ENCODE assay signal across 28 cellular contexts in the genomic region with DNA sequence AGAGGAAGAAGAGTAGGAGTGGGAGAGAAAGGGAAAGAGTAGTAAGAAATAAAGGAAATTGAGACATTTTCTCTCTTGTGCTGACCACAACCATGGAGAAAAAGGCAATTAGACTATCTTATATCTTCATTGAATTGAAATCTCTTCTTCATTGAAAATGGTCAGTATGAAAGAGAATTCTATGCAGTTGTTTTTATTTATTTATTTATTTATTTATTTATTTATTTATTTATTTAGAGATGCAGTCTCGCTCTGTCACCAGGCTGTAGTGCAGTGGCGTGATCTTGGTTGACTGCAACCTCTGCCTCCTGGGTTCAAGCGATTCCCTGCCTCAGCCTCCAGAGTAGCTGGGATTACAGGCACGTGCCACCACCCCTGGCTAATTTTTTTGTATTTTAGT.
DNase-seq lines count a peak whose midpoint lies in the region; ATAC-seq and TF ChIP-seq lines count a peak whose summit lies in the region.
"Had no signal": no experiment of that assay in that cellular context is flagged by ENCODE, and none has a peak within 500 bp of the region (broad histone marks: within the 10 kb centered on the region; RNA-seq: fewer than 3 reads in every experiment).

No MANE protein-coding gene starts in this region.

- no peaks in the 10 kb centered on the region for H3K79me2 ChIP-seq in GM23248 (ENCODE audit: insufficient read depth)

- no peak overlapping the region for H2AFZ ChIP-seq in GM23248

- no peak for ATAC-seq in natural killer cell treated with Interleukin-12 subunit alpha and Interleukin-12 subunit beta and Interleukin-15 and Interleukin-18, amount 100 ng/mL, for 72 hours
- ATAC-seq in natural killer cell (no peak), GM21529 (IDR thresholded peaks at IDR 0.05; ENCODE audit: unreplicated experiment) (no peak), HG03139 (IDR thresholded peaks at IDR 0.05; ENCODE audit: unreplicated experiment) (no peak)
- ATAC-seq: GM12878, Panc1 had no signal

- peaks cover 6% of the 10 kb centered on the region for H3K9me3 Mint-ChIP-seq in natural killer cell treated with Interleukin-12 subunit alpha and Interleukin-12 subunit beta and Interleukin-15 and Interleukin-18, amount 100 ng/mL, for 72 hours
- peaks cover 0 to 2% of the 10 kb centered on the region in 2 donors for H3K9me3 Mint-ChIP-seq in natural killer cell
- H3K9me3 Mint-ChIP-seq in nephron = no peaks in the 10 kb centered on the region
- H3K9me3 Mint-ChIP-seq: CD4-positive, alpha-beta T cell had no signal

- H3K4me3 ChIP-seq in GM23248 = no peak overlapping the region
- H3K4me3 ChIP-seq: BLaER1 treated with 17β-estradiol and CSF1 and Interleukin-3, amounts not matched to agents 10 nM and 100 nM; GM12878; HAP-1 had no signal

- peak overlapping the region; percentile 0 for H3K4me3 Mint-ChIP-seq in natural killer cell treated with Interleukin-12 subunit alpha and Interleukin-12 subunit beta and Interleukin-15 and Interleukin-18, amount 100 ng/mL, for 72 hours
- no peak overlapping the region for H3K4me3 Mint-ChIP-seq in natural killer cell
- H3K4me3 Mint-ChIP-seq in nephron = no peak overlapping the region
- H3K4me3 Mint-ChIP-seq: CD4-positive, alpha-beta T cell had no signal

- H3K36me3 Mint-ChIP-seq in natural killer cell treated with Interleukin-12 subunit alpha and Interleukin-12 subunit beta and Interleukin-15 and Interleukin-18, amount 100 ng/mL, for 72 hours = peaks cover 34% of the 10 kb centered on the region
- H3K36me3 Mint-ChIP-seq in natural killer cell (no peaks in the 10 kb centered on the region), nephron (ENCODE audit: low read depth) (no peaks in the 10 kb centered on the region)

- H3K27ac ChIP-seq in angular gyrus (ENCODE audit: low read depth, low read length) (peak overlapping the region; percentile 98), GM23248 (no peak overlapping the region)
- H3K27ac ChIP-seq: BLaER1 treated with 17β-estradiol and CSF1 and Interleukin-3, amounts not matched to agents 10 nM and 100 nM; HL-60 had no signal

- 45 to 53% methylated on average over 4 of the region's 4 CpGs for WGBS in GM23248 (ENCODE audit: low coverage in 1 of 2, low lambda C conversion rate in 2 of 2, missing lambda C conversion rate in 2 of 2), 2 experiments

- TF ChIP-seq CTCF in natural killer cell (IDR thresholded peaks at IDR 0.05) = no peak
- TF ChIP-seq CTCF in nephron (IDR thresholded peaks at IDR 0.05; ENCODE audit: unreplicated experiment in 3 of 3) = no peak

- no peak for DNase-seq in natural killer cell treated with Interleukin-12 subunit alpha and Interleukin-12 subunit beta and Interleukin-15 and Interleukin-18, amount 100 ng/mL, for 72 hours (ENCODE audit: low spot score)
- DNase-seq in natural killer cell (no peak), GM23248 (no peak), islet precursor cell (no peak)
- DNase-seq: AML-193; CD4-positive, alpha-beta T cell; EL; GDM1; GOT3; Karpas-422; NCI-H1092; NCI-H1417 treated with DMSO at 0.1 percent for 48 hours; NCI-H1694 treated with DMSO at 0.1 percent for 48 hours; NCI-H2081 treated with DMSO at 0.1 percent for 48 hours; NCI-H2171; NCI-H226; NCI-H510A; NCI-H69; SHP77 treated with DMSO at 0.1 percent for 48 hours had no signal

- in situ Hi-C loops in GM23248 (cut with MboI) = no loop called here

- no peaks in the 10 kb centered on the region for H3K9me3 ChIP-seq in GM23248 (ENCODE audit: low read depth)
- H3K9me3 ChIP-seq: HAP-1 had no signal

- no peaks in the 10 kb centered on the region for H4K20me1 ChIP-seq in GM23248 (ENCODE audit: insufficient read depth)
- H4K20me1 ChIP-seq: BLaER1 treated with 17β-estradiol and CSF1 and Interleukin-3, amounts not matched to agents 10 nM and 100 nM had no signal

- H3K27me3 ChIP-seq in GM23248 (replicated peaks; ENCODE audit: insufficient read depth) = 0 out of 2 replicates have a peak, but pooled peaks cover 4% of the 10 kb centered on the region
- H3K27me3 ChIP-seq: BLaER1 treated with 17β-estradiol and CSF1 and Interleukin-3, amounts not matched to agents 10 nM and 100 nM had no signal

- H3K27me3 Mint-ChIP-seq in natural killer cell treated with Interleukin-12 subunit alpha and Interleukin-12 subunit beta and Interleukin-15 and Interleukin-18, amount 100 ng/mL, for 72 hours = no peaks in the 10 kb centered on the region
- H3K27me3 Mint-ChIP-seq in natural killer cell (ENCODE audit: low read depth in 2 of 2) = peaks cover 0 to 6% of the 10 kb centered on the region in 2 donors
- H3K27me3 Mint-ChIP-seq in nephron (ENCODE audit: low read depth) = no peaks in the 10 kb centered on the region
- H3K27me3 Mint-ChIP-seq: CD4-positive, alpha-beta T cell had no signal

- no peaks in the 10 kb centered on the region for H3K36me3 ChIP-seq in GM23248 (ENCODE audit: low read depth)
- H3K36me3 ChIP-seq: BLaER1 treated with 17β-estradiol and CSF1 and Interleukin-3, amounts not matched to agents 10 nM and 100 nM; HAP-1 had no signal

- H3K4me1 ChIP-seq in GM23248 (ENCODE audit: insufficient read depth) = peaks cover 13% of the 10 kb centered on the region; the same call in 1 of the 2 replicates
- H3K4me1 ChIP-seq: HAP-1 had no signal

- no peak overlapping the region for H3K9ac ChIP-seq in GM23248
- H3K9ac ChIP-seq: BLaER1 treated with 17β-estradiol and CSF1 and Interleukin-3, amounts not matched to agents 10 nM and 100 nM had no signal

- no peak overlapping the region for H3K4me2 ChIP-seq in GM23248 (ENCODE audit: unreplicated experiment)
- H3K4me2 ChIP-seq: BLaER1 treated with 17β-estradiol and CSF1 and Interleukin-3, amounts not matched to agents 10 nM and 100 nM had no signal

- 0 out of 2 replicates have a peak, but pooled peaks cover 5% of the 10 kb centered on the region for H3F3A ChIP-seq in GM23248 (ENCODE audit: insufficient read depth)

- intact Hi-C loops in natural killer cell (cut with micrococcal nuclease) = loop anchor here (5.0 kb wide), 2 partner anchors 44 to 299 kb away; no protein-coding TSS in a partner anchor

- H3K4me1 Mint-ChIP-seq in natural killer cell treated with Interleukin-12 subunit alpha and Interleukin-12 subunit beta and Interleukin-15 and Interleukin-18, amount 100 ng/mL, for 72 hours (ENCODE audit: low read depth in 2 of 2) = peaks cover 40 to 59% of the 10 kb centered on the region in 2 donors
- H3K4me1 Mint-ChIP-seq in natural killer cell (peaks cover 31 to 45% of the 10 kb centered on the region in 2 donors), nephron (peaks cover 35% of the 10 kb centered on the region)

- peak overlapping the region in 1 of 2 donors; percentile 38 for H3K27ac Mint-ChIP-seq in natural killer cell treated with Interleukin-12 subunit alpha and Interleukin-12 subunit beta and Interleukin-15 and Interleukin-18, amount 100 ng/mL, for 72 hours
- H3K27ac Mint-ChIP-seq in natural killer cell = no peak overlapping the region
- peak overlapping the region; percentile 31 to 85 (median 81) for H3K27ac Mint-ChIP-seq in nephron
- H3K27ac Mint-ChIP-seq: CD4-positive, alpha-beta T cell had no signal

- no peaks in the 10 kb centered on the region for H3K9me2 ChIP-seq in GM23248 (ENCODE audit: insufficient read depth)

Comparison
In these comparisons a context has a peak if more than half of its experiments do, and no peak if none do; other contexts are left out.
1. H3K27ac Mint-ChIP-seq: peak in nephron (3 of 3); none in natural killer cell (0 of 2).